20 cellular contexts compared by ENCODE assay signal in genomic region chr13:95236774-95237173, GRCh38.
DNase-seq lines count a peak whose midpoint lies in the region; ATAC-seq, FAIRE-seq and TF ChIP-seq lines count a peak whose summit lies in the region.
"Had no signal": no experiment of that assay in that cellular context is flagged by ENCODE, and none has a peak within 500 bp of the region (broad histone marks: within the 10 kb centered on the region; RNA-seq: fewer than 3 reads in every experiment).

No MANE protein-coding gene starts in this region.

- H3K4me1 Mint-ChIP-seq in central memory CD8-positive, alpha-beta T cell = no peaks in the 10 kb centered on the region
- H3K4me1 Mint-ChIP-seq in nephron progenitor cell = peaks cover 23% of the 10 kb centered on the region

- H3K4me3 Mint-ChIP-seq in central memory CD8-positive, alpha-beta T cell = no peak overlapping the region
- no peak overlapping the region for H3K4me3 Mint-ChIP-seq in nephron progenitor cell
- H3K4me3 Mint-ChIP-seq: CD4-positive, alpha-beta memory T cell had no signal

- H3K27ac ChIP-seq in thyroid gland (peak overlapping the region in 1 of 3 donors; percentile 13), MM.1S (ENCODE audit: low read length) (no peak overlapping the region), PC-3 (ENCODE audit: low read length) (no peak overlapping the region)
- H3K27ac ChIP-seq: SJCRH30 had no signal

- H3K4me3 ChIP-seq in thyroid gland (replicated peaks in 1 of 3) (no peak overlapping the region), MM.1S (ENCODE audit: low read length) (no peak overlapping the region), PC-3 (ENCODE audit: low read length) (no peak overlapping the region)
- H3K4me3 ChIP-seq: SJCRH30 had no signal

- H3K36me3 ChIP-seq in thyroid gland = no peaks in the 10 kb centered on the region
- no peaks in the 10 kb centered on the region for H3K36me3 ChIP-seq in MM.1S (replicated peaks; ENCODE audit: insufficient read depth, low read length)
- no peaks in the 10 kb centered on the region for H3K36me3 ChIP-seq in PC-3 (ENCODE audit: low read depth, low read length)

- H3K4me1 ChIP-seq in thyroid gland = peaks cover 5 to 13% of the 10 kb centered on the region in 2 donors
- H3K4me1 ChIP-seq in MM.1S (ENCODE audit: low read length) = no peaks in the 10 kb centered on the region
- H3K4me1 ChIP-seq in PC-3 (ENCODE audit: insufficient read depth, low read length) = no peaks in the 10 kb centered on the region
- H3K4me1 ChIP-seq: SJCRH30 had no signal

- TF ChIP-seq CTCF in nephron progenitor cell (IDR thresholded peaks at IDR 0.05) (no peak), thyroid gland (IDR thresholded peaks at IDR 0.05) (no peak), MM.1S (IDR thresholded peaks at IDR 0.05; ENCODE audit: low read length) (no peak), PC-3 (conservative IDR thresholded peaks at IDR 0.05; ENCODE audit: low read depth, low read length) (no peak)

- H3K27ac Mint-ChIP-seq in central memory CD8-positive, alpha-beta T cell (ENCODE audit: low read depth) = peak overlapping the region; percentile 56
- peak overlapping the region; percentile 55 for H3K27ac Mint-ChIP-seq in nephron progenitor cell

- intact Hi-C loops in thyroid gland (cut with DNase I) = no loop called here
- intact Hi-C loops in PC-3 (cut with micrococcal nuclease) = no loop called here

- TF ChIP-seq POLR2A in GM12892 (IDR thresholded peaks at IDR 0.05; ENCODE audit: low read depth, low read length) = no peak
- TF ChIP-seq POLR2A in thyroid gland (IDR thresholded peaks at IDR 0.05) = no peak

- 71 to 79% methylated on average over 9 of the region's 9 CpGs for WGBS in thyroid gland, 2 donors

- no peaks in the 10 kb centered on the region for H3K9me3 ChIP-seq in thyroid gland
- no peaks in the 10 kb centered on the region for H3K9me3 ChIP-seq in MM.1S (replicated peaks; ENCODE audit: insufficient read depth, low read length)
- H3K9me3 ChIP-seq in PC-3 (ENCODE audit: low read length) = no peaks in the 10 kb centered on the region
- H3K9me3 ChIP-seq: SJCRH30 had no signal

- H4K20me1 ChIP-seq in MM.1S (ENCODE audit: insufficient read depth, low read length) = no peaks in the 10 kb centered on the region
- H4K20me1 ChIP-seq in PC-3 (ENCODE audit: low read length) = no peaks in the 10 kb centered on the region

- H3K9me2 ChIP-seq in MM.1S (replicated peaks; ENCODE audit: insufficient read depth, low read length) = no peaks in the 10 kb centered on the region
- no peaks in the 10 kb centered on the region for H3K9me2 ChIP-seq in PC-3 (replicated peaks; ENCODE audit: low read length)

- H3K27me3 ChIP-seq in thyroid gland (no peaks in the 10 kb centered on the region), MM.1S (replicated peaks; ENCODE audit: insufficient read depth, low read length) (no peaks in the 10 kb centered on the region), PC-3 (ENCODE audit: low read length) (no peaks in the 10 kb centered on the region)
- H3K27me3 ChIP-seq: SJCRH30 had no signal

- no peak for DNase-seq in GM12892 (ENCODE audit: insufficient read length)
- DNase-seq in central memory CD8-positive, alpha-beta T cell (ENCODE audit: low spot score in 2 of 2) = no peak
- no peak for DNase-seq in nephron progenitor cell
- peak; percentile 19 to 47 for DNase-seq in thyroid gland
- no peak for DNase-seq in medulla oblongata (ENCODE audit: extremely low spot score)
- DNase-seq in MM.1S = no peak
- no peak for DNase-seq in PC-3
- DNase-seq: ACHN; CD4-positive, alpha-beta memory T cell; DND-41; GF-D8; H7; Karpas-422; MV-4-11; NCI-H1436; NCI-H2029 treated with DMSO at 0.1 percent for 48 hours; NCI-H510A treated with DMSO at 0.1 percent for 48 hours; RPMI8226; SJCRH30 had no signal

- no peaks in the 10 kb centered on the region for H3K36me3 Mint-ChIP-seq in central memory CD8-positive, alpha-beta T cell (ENCODE audit: insufficient read depth)
- H3K36me3 Mint-ChIP-seq in nephron progenitor cell (ENCODE audit: low read depth) = peaks cover 15% of the 10 kb centered on the region

- CTCF ChIA-PET in PC-3 (lab: Charles Lee) = no interaction called here

- H3F3A ChIP-seq in MM.1S (ENCODE audit: insufficient read depth, low read length) (no peaks in the 10 kb centered on the region), PC-3 (ENCODE audit: low read length, unreplicated experiment) (no peaks in the 10 kb centered on the region)

- POLR2A ChIA-PET in PC-3 (lab: Charles Lee; ENCODE audit: unreplicated experiment) = no interaction called here

- H3K4me2 ChIP-seq in MM.1S (ENCODE audit: low read depth, low read length) (no peak overlapping the region), PC-3 (ENCODE audit: low read length) (no peak overlapping the region)

- ATAC-seq in central memory CD8-positive, alpha-beta T cell (replicated peaks; ENCODE audit: extremely low read depth, poor library complexity, severe bottlenecking) = no peak
- ATAC-seq in GM18861 (IDR thresholded peaks at IDR 0.05; ENCODE audit: unreplicated experiment) = no peak
- no peak for ATAC-seq in PC-3

- no peaks in the 10 kb centered on the region for H3K27me3 Mint-ChIP-seq in central memory CD8-positive, alpha-beta T cell
- H3K27me3 Mint-ChIP-seq in nephron progenitor cell (ENCODE audit: low read depth, poor library complexity) = peaks cover 4% of the 10 kb centered on the region
- H3K27me3 Mint-ChIP-seq: CD4-positive, alpha-beta memory T cell had no signal

- FAIRE-seq in GM12892 (lab: Jason Lieb, UNC) = peak; percentile 67

- BruUV-seq in PC-3 (replicated peaks; lab: Mats Ljungman, UMichigan) = no TSS peak

- H3K9me3 Mint-ChIP-seq in central memory CD8-positive, alpha-beta T cell = no peaks in the 10 kb centered on the region
- no peaks in the 10 kb centered on the region for H3K9me3 Mint-ChIP-seq in nephron progenitor cell
- H3K9me3 Mint-ChIP-seq: CD4-positive, alpha-beta memory T cell had no signal

- H3K79me2 ChIP-seq in MM.1S (ENCODE audit: low read length) = no peaks in the 10 kb centered on the region
- H3K79me2 ChIP-seq in PC-3 (ENCODE audit: low read length) = no peaks in the 10 kb centered on the region

- H2AFZ ChIP-seq in MM.1S (ENCODE audit: low read length) (no peak overlapping the region), PC-3 (ENCODE audit: low read length) (no peak overlapping the region)

- no peak overlapping the region for H3K9ac ChIP-seq in MM.1S (ENCODE audit: low read length)
- H3K9ac ChIP-seq in PC-3 (ENCODE audit: low read length) = no peak overlapping the region

Comparison
In these comparisons a context has a peak if more than half of its experiments do, and no peak if none do; other contexts are left out.
1. DNase-seq: peak in thyroid gland (2 of 2); none in GM12892 (single experiment), central memory CD8-positive, alpha-beta T cell (0 of 2), nephron progenitor cell (single experiment), medulla oblongata (single experiment), MM.1S (single experiment) and PC-3 (single experiment).